ENCODE assay signal across 1 cellular context in genomic region chr15:81323944-81324881, GRCh38.
TF ChIP-seq lines count a peak whose summit lies in the region.

Gene STARD5 (minus strand): TSS chr15:81324141. CDS start chr15:81324099, 42 bp downstream.

TF ChIP-seq in K562, 482 proteins besides CTCF, POLR2A, EP300 and RAD21 (continued from another document and continues in another):
- TF ChIP-seq HDAC1 (IDR thresholded peaks at IDR 0.05) (peak in 1 of 2 experiments; percentile 51; a peak in 1 of 4 replicates), ZHX1 (conservative IDR thresholded peaks at IDR 0.05; ENCODE audit: low read length) (no peak), SNIP1 (IDR thresholded peaks at IDR 0.05; ENCODE audit: low read depth) (no peak), TSC22D4 (tag; IDR thresholded peaks at IDR 0.05) (no peak), E2F6 (IDR thresholded peaks at IDR 0.05; ENCODE audit: borderline replicate concordance in 1 of 2, extremely low read depth in 1 of 2, insufficient read depth in 1 of 2, insufficient read length in 1 of 2, low read depth in 1 of 2, low read length in 1 of 2, poor library complexity in 1 of 2, severe bottlenecking in 1 of 2) (peak in 1 of 2 experiments; percentile 37), FOXO4 (CRISPR knock-in tag; IDR thresholded peaks at IDR 0.05) (no peak), HOXB6 (CRISPR knock-in tag; IDR thresholded peaks at IDR 0.05; ENCODE audit: borderline replicate concordance) (no peak), PCBP2 (IDR thresholded peaks at IDR 0.05; ENCODE audit: low read depth, low read length, poor library complexity, severe bottlenecking) (no peak), MEIS2 (IDR thresholded peaks at IDR 0.05; ENCODE audit: partially characterized antibody) (peak; percentile 55), ZC3H11A (IDR thresholded peaks at IDR 0.05; ENCODE audit: low read depth, low read length) (no peak), NBN (IDR thresholded peaks at IDR 0.05; ENCODE audit: low read depth) (no peak), HDGF (IDR thresholded peaks at IDR 0.05) (peak; percentile 47; the same call in 1 of the 2 replicates), ERF (CRISPR knock-in tag; IDR thresholded peaks at IDR 0.05) (no peak), RHOXF2B (CRISPR knock-in tag; conservative IDR thresholded peaks at IDR 0.05) (no peak), GMEB1 (CRISPR knock-in tag; IDR thresholded peaks at IDR 0.05) (no peak), ZNF311 (CRISPR knock-in tag; IDR thresholded peaks at IDR 0.05) (no peak), CCNT2 (IDR thresholded peaks at IDR 0.05; ENCODE audit: borderline replicate concordance, extremely low read depth, insufficient read length, low read depth, low read length) (peak; percentile 37), TCFL5 (CRISPR knock-in tag; conservative IDR thresholded peaks at IDR 0.05) (no peak), ZNF431 (CRISPR knock-in tag; IDR thresholded peaks at IDR 0.05) (no peak), ZNF184 (CRISPR knock-in tag; IDR thresholded peaks at IDR 0.05) (no peak), NCOR1 (IDR thresholded peaks at IDR 0.05) (no peak), RBM15 (IDR thresholded peaks at IDR 0.05; ENCODE audit: insufficient read depth, low read length) (no peak), ETS1 (conservative IDR thresholded peaks at IDR 0.05; ENCODE audit: control insufficient read depth, low read depth, low read length) (0 out of 2 replicates have a peak, but pooled peaks have one; percentile 35), CBX1 (IDR thresholded peaks at IDR 0.05; ENCODE audit: low read depth) (no peak), THAP12 (CRISPR knock-in tag; IDR thresholded peaks at IDR 0.05) (peak; percentile 35; the same call in 1 of the 2 replicates), AFF1 (IDR thresholded peaks at IDR 0.05; ENCODE audit: low read depth in 1 of 2, partially characterized antibody in 2 of 2) (no peak), DNMT1 (IDR thresholded peaks at IDR 0.05) (no peak), CAMTA2 (CRISPR knock-in tag; conservative IDR thresholded peaks at IDR 0.05) (no peak), ZNF551 (CRISPR knock-in tag; IDR thresholded peaks at IDR 0.05) (no peak), ETV1 (tag; conservative IDR thresholded peaks at IDR 0.05; ENCODE audit: low read depth) (no peak), ZNF79 (CRISPR knock-in tag; IDR thresholded peaks at IDR 0.05; ENCODE audit: low read depth) (no peak), TOE1 (IDR thresholded peaks at IDR 0.05; ENCODE audit: borderline replicate concordance) (no peak), TOE1 (CRISPR knock-in tag; IDR thresholded peaks at IDR 0.05; ENCODE audit: borderline replicate concordance, low read depth) (no peak), MNT (conservative IDR thresholded peaks at IDR 0.05) (no peak; a peak in 1 of 4 replicates), HNRNPH1 (optimal IDR thresholded peaks at IDR 0.05; ENCODE audit: low read depth, low read length) (no peak), ZNF12 (CRISPR knock-in tag; IDR thresholded peaks at IDR 0.05) (no peak), ZNF445 (CRISPR knock-in tag; IDR thresholded peaks at IDR 0.05; ENCODE audit: low read depth) (no peak), ZNF384 (IDR thresholded peaks at IDR 0.05; ENCODE audit: low read depth, low read length) (no peak), E4F1 (CRISPR knock-in tag; IDR thresholded peaks at IDR 0.05; ENCODE audit: borderline replicate concordance) (no peak), PHF21A (IDR thresholded peaks at IDR 0.05; ENCODE audit: borderline replicate concordance, low read depth) (no peak), ZC3H4 (CRISPR knock-in tag; IDR thresholded peaks at IDR 0.05; ENCODE audit: borderline replicate concordance) (no peak), ZNF277 (CRISPR knock-in tag; IDR thresholded peaks at IDR 0.05; ENCODE audit: borderline replicate concordance) (no peak), NR4A1 (CRISPR knock-in tag; IDR thresholded peaks at IDR 0.05) (no peak), NR4A1 (tag; IDR thresholded peaks at IDR 0.05) (no peak), SAP30 (IDR thresholded peaks at IDR 0.05; ENCODE audit: borderline replicate concordance, insufficient read depth, low read depth, low read length, poor library complexity, severe bottlenecking) (no peak)
